ENCODE assay signal across 8 cellular contexts in the genomic region with DNA sequence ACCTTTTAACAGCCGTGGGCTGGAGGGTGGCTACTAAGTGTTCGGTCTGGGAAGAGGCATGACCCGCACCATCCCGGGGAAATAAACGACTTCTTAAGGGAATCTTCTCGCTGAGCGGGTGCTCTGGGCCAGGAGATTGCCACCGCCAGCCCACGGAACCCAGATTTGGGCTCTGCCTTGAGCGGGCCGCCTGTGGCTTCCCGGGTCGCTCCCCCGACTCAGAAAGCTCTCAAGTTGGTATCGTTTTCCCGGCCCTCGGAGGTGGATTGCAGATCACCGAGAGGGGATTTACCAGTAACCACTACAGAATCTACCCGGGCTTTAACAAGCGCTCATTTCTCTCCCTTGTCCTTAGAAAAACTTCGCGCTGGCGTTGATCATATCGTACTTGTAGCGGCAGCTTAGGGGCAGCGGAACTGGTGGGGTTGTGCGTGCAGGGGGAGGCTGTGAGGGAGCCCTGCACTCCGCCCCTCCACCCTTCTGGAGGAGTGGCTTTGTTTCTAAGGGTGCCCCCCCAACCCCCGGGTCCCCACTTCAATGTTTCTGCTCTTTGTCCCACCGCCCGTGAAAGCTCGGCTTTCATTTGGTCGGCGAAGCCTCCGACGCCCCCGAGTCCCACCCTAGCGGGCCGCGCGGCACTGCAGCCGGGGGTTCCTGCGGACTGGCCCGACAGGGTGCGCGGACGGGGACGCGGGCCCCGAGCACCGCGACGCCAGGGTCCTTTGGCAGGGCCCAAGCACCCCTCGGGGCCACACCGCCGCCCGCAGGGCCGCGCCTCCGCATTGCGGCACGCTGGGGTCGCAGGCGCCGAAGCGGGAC. TPM values are rescaled to one million over a fixed set of nuclear protein-coding genes. Genes with fewer than 3 reads are reported as not detected.
DNase-seq lines count a peak whose midpoint lies in the region; ATAC-seq and TF ChIP-seq lines count a peak whose summit lies in the region.

No MANE protein-coding gene starts in this region.

- H3K36me3 ChIP-seq in CD4-positive, CD25-positive, alpha-beta regulatory T cell (ENCODE audit: control insufficient read depth, insufficient read depth, low read length) = no peaks in the 10 kb centered on the region

- peak overlapping the region; percentile 78 to 85 (median 80) for H3K4me3 Mint-ChIP-seq in CD4-positive, CD25-positive, alpha-beta regulatory T cell
- H3K4me3 Mint-ChIP-seq in IgD-negative memory B cell = peak overlapping the region; percentile 51 to 92 (median 82)
- peak overlapping the region; percentile 78 for H3K4me3 Mint-ChIP-seq in neural crest cell

- H3K9me3 ChIP-seq in CD4-positive, CD25-positive, alpha-beta regulatory T cell (ENCODE audit: control insufficient read depth in 2 of 2, low read length in 2 of 2) = no peaks in the 10 kb centered on the region

- H3K4me3 ChIP-seq in CD4-positive, CD25-positive, alpha-beta regulatory T cell (ENCODE audit: low read depth, low read length) = no peak overlapping the region

- peaks cover 56% of the 10 kb centered on the region for H3K27me3 Mint-ChIP-seq in CD4-positive, CD25-positive, alpha-beta regulatory T cell
- peaks cover 33% of the 10 kb centered on the region for H3K27me3 Mint-ChIP-seq in IgD-negative memory B cell
- peaks cover 64% of the 10 kb centered on the region for H3K27me3 Mint-ChIP-seq in neural crest cell (ENCODE audit: low read depth)

- H3K9me3 Mint-ChIP-seq in CD4-positive, CD25-positive, alpha-beta regulatory T cell = peaks cover 0 to 2% (median 0%) of the 10 kb centered on the region in 7 donors
- H3K9me3 Mint-ChIP-seq in IgD-negative memory B cell (peaks cover 0 to 3% (median 0%) of the 10 kb centered on the region in 3 donors), neural crest cell (no peaks in the 10 kb centered on the region)

- peaks cover 65% of the 10 kb centered on the region for H3K4me1 ChIP-seq in CD4-positive, CD25-positive, alpha-beta regulatory T cell (ENCODE audit: control insufficient read depth, insufficient read depth, low read length, poor library complexity, severe bottlenecking)

- ATAC-seq in CD4-positive, CD25-positive, alpha-beta regulatory T cell (ENCODE audit: low read depth in 2 of 2) = no peak
- no peak for ATAC-seq in GM18511 (IDR thresholded peaks at IDR 0.05; ENCODE audit: unreplicated experiment)
- no peak for ATAC-seq in HG02840 (IDR thresholded peaks at IDR 0.05; ENCODE audit: low FRiP score, unreplicated experiment)

- peak overlapping the region in 1 of 3 donors; percentile 51 for H3K27ac Mint-ChIP-seq in CD4-positive, CD25-positive, alpha-beta regulatory T cell
- peak overlapping the region; percentile 83 to 92 (median 89) for H3K27ac Mint-ChIP-seq in IgD-negative memory B cell
- no peak overlapping the region for H3K27ac Mint-ChIP-seq in neural crest cell (ENCODE audit: unreplicated experiment)

- peaks cover 5 to 45% (median 18%) of the 10 kb centered on the region in 4 donors for H3K4me1 Mint-ChIP-seq in CD4-positive, CD25-positive, alpha-beta regulatory T cell
- H3K4me1 Mint-ChIP-seq in IgD-negative memory B cell = peaks cover 20 to 27% (median 20%) of the 10 kb centered on the region in 3 donors
- peaks cover 27% of the 10 kb centered on the region for H3K4me1 Mint-ChIP-seq in neural crest cell

- H3K27me3 ChIP-seq in CD4-positive, CD25-positive, alpha-beta regulatory T cell (ENCODE audit: control insufficient read depth, insufficient read depth, low read length) = peaks cover 2% of the 10 kb centered on the region

- peak in 2 of 3 donors; percentile 31 to 39 for DNase-seq in CD4-positive, CD25-positive, alpha-beta regulatory T cell
- DNase-seq in astrocyte of the hippocampus (ENCODE audit: low read depth, low spot score) (peak; percentile 38), neural crest cell (ENCODE audit: low read depth, low spot score) (peak; percentile 24), NAMALWA (ENCODE audit: low spot score) (no peak), NCI-H2107 (lab: John Stamatoyannopoulos, UW) (no peak)

- H3K27ac ChIP-seq in CD4-positive, CD25-positive, alpha-beta regulatory T cell (ENCODE audit: insufficient read depth, low read length, poor library complexity, severe bottlenecking) = no peak overlapping the region

- peaks cover 5% of the 10 kb centered on the region for H3K36me3 Mint-ChIP-seq in CD4-positive, CD25-positive, alpha-beta regulatory T cell
- H3K36me3 Mint-ChIP-seq in IgD-negative memory B cell (peaks cover 2% of the 10 kb centered on the region), neural crest cell (ENCODE audit: low read depth) (peaks cover 3% of the 10 kb centered on the region)

- no peak for TF ChIP-seq CTCF in neural crest cell (conservative IDR thresholded peaks at IDR 0.05)

RNA-seq across cellular contexts. Expression of a gene that starts 3.6 kb away (rescaled TPM):
- 137 TPM for total RNA-seq in CD4-positive, CD25-positive, alpha-beta regulatory T cell
- polyA plus RNA-seq in CD4-positive, CD25-positive, alpha-beta regulatory T cell = 10 to 100 TPM in 1 of 4 donors, 1 to 10 TPM in 3; 2.9 to 10.0 (median 4.6) TPM
- polyA plus RNA-seq in IgD-negative memory B cell = 4.1 TPM
- total RNA-seq in neural crest cell = 19.1 and 21.0 TPM in 2 replicates

RNA-seq across cellular contexts. Expression of a gene that starts 46.0 kb away (rescaled TPM):
- total RNA-seq in CD4-positive, CD25-positive, alpha-beta regulatory T cell = 3.4 TPM
- polyA plus RNA-seq in CD4-positive, CD25-positive, alpha-beta regulatory T cell = 1 to 10 TPM in 2 of 4 donors, under 1 TPM in 2; 0.30 to 1.7 (median 0.87) TPM
- 3.2 TPM for polyA plus RNA-seq in IgD-negative memory B cell
- 16.5 and 19.2 TPM in 2 replicates for total RNA-seq in neural crest cell

Comparison
In these comparisons a context has a peak if more than half of its experiments do, and no peak if none do; other contexts are left out.
1. DNase-seq: peak in CD4-positive, CD25-positive, alpha-beta regulatory T cell (2 of 3), astrocyte of the hippocampus (single experiment) and neural crest cell (single experiment); none in NAMALWA (single experiment) and NCI-H2107 (single experiment).
2. Peak in every context shown above with its lines, with median percentiles within 50 percentile points of each other: H3K4me3 Mint-ChIP-seq.